ENCODE assay signal across 8 cellular contexts in the genomic region with DNA sequence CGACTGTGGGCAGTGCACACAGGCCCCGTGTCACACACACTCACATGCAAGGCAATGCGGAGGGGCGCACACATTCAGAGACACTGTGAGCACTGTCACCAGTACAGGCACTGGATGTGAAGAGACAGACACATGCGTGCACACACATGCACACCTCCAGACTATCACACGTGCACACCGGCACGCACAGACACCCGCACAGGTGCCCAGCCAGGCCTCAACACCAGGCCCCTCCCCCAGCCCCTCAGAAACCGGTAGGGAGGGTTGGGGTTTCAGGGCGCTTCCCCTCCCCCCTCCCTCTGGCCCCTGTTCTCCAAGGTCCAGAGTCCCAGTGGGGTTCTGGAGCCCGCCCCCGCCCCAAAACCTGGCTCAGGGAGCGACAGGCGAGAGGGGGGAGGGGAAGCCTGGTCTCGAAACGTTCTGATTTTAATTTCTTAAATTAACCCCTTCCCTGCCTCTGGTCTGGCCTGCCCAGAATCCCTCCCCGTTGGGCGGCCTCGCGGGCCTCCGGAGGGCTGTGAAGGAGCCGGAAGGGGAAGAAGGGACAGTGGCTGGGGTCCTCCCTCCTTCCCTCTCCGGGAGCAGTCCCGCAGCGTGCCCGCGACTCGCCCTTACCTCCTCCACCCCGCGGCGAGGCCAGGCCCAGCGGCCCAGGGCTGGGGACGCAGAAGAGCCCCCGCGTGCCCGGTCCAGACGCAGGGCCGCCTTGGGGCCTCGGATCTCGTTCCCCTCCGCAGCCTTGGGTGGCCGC. TPM values are rescaled to one million over a fixed set of nuclear protein-coding genes. Genes with fewer than 3 reads are reported as not detected.
A peak's percentile ranks its signal among the peaks of the same experiment; 100 is the strongest.
DNase-seq lines count a peak whose midpoint lies in the region; ATAC-seq and TF ChIP-seq lines count a peak whose summit lies in the region.

No MANE protein-coding gene starts in this region.

- in situ Hi-C loops in ACHN (cut with HindIII; ENCODE audit: low pct_ligation_motif_present, low pct_unique_long_range_greater_than_20kb, low sequenced_read_pairs) = no loop called here

- peak; percentile 4 for ATAC-seq in GM18858 (IDR thresholded peaks at IDR 0.05; ENCODE audit: unreplicated experiment)
- ATAC-seq in HG03097 (IDR thresholded peaks at IDR 0.05; ENCODE audit: low FRiP score, unreplicated experiment) = peak; percentile 10
- ATAC-seq in T-cell (replicated peaks in 1 of 4) = peak; percentile 7 to 39 (median 33)

- H3K27ac Mint-ChIP-seq in T-cell = peak overlapping the region in 1 of 2 donors; percentile 64
- H3K27ac Mint-ChIP-seq in endothelial cell (ENCODE audit: unreplicated experiment) = no peak overlapping the region
- no peak overlapping the region for H3K27ac Mint-ChIP-seq in nephron

- H3K36me3 Mint-ChIP-seq in T-cell (peaks cover 8% of the 10 kb centered on the region), endothelial cell (ENCODE audit: low read depth, unreplicated experiment) (no peaks in the 10 kb centered on the region), nephron (ENCODE audit: low read depth) (no peaks in the 10 kb centered on the region)

- H3K4me3 Mint-ChIP-seq in T-cell (peak overlapping the region; percentile 76 to 84 (median 79)), endothelial cell (ENCODE audit: unreplicated experiment) (peak overlapping the region; percentile 84), nephron (peak overlapping the region; percentile 77 to 86 (median 82))

- peaks cover 5 to 6% of the 10 kb centered on the region in 2 donors for H3K27me3 Mint-ChIP-seq in T-cell
- H3K27me3 Mint-ChIP-seq in endothelial cell (ENCODE audit: unreplicated experiment) = peaks cover 17% of the 10 kb centered on the region
- H3K27me3 Mint-ChIP-seq in nephron (ENCODE audit: low read depth) = peaks cover 61% of the 10 kb centered on the region

- peaks cover 11 to 23% (median 19%) of the 10 kb centered on the region in 3 donors for H3K4me1 Mint-ChIP-seq in T-cell
- no peaks in the 10 kb centered on the region for H3K4me1 Mint-ChIP-seq in endothelial cell (ENCODE audit: unreplicated experiment)
- no peaks in the 10 kb centered on the region for H3K4me1 Mint-ChIP-seq in nephron

- POLR2A ChIA-PET in T-cell (lab: Charles Lee) = no interaction called here

- DNase-seq in ACHN (peak; percentile 14), T-cell (peak in 1 of 34 experiments; percentile 4), endothelial cell (ENCODE audit: low spot score) (no peak), HuH-7 (ENCODE audit: low spot score) (no peak)
- no peak for DNase-seq in stimulated activated naive CD4-positive, alpha-beta T cell treated with Interleukin-2 at 50 U/mL for 16 hours (lab: John Stamatoyannopoulos, UW)

- CTCF ChIA-PET in T-cell (lab: Charles Lee) = interaction anchor here in 1 of 2 donors (0.8 kb wide), 1 partner anchor 102 kb away, joined by 3 read pairs; the partner anchor contains the start of gene ALMS1

- H3K9me3 Mint-ChIP-seq in T-cell = no peaks in the 10 kb centered on the region
- H3K9me3 Mint-ChIP-seq in endothelial cell (ENCODE audit: unreplicated experiment) = no peaks in the 10 kb centered on the region
- no peaks in the 10 kb centered on the region for H3K9me3 Mint-ChIP-seq in nephron

- no peak for TF ChIP-seq CTCF in endothelial cell (IDR thresholded peaks at IDR 0.05; ENCODE audit: unreplicated experiment)
- no peak for TF ChIP-seq CTCF in nephron (IDR thresholded peaks at IDR 0.05; ENCODE audit: unreplicated experiment in 3 of 3)

RNA-seq across cellular contexts. Expression of gene FBXO41, which starts 0.6 kb away (rescaled TPM):
- 10 to 100 TPM; 17.6 to 23.7 (median 19.6) TPM for total RNA-seq in T-cell
- 2.1 TPM for total RNA-seq in endothelial cell (ENCODE audit: unreplicated experiment)

RNA-seq across cellular contexts. Expression of gene EGR4, which starts 9.6 kb away (rescaled TPM):
- total RNA-seq in T-cell (under 1 TPM in 4 of 5 donors, not detected in 1; 0.09 to 0.35 (median 0.19) TPM), endothelial cell (ENCODE audit: unreplicated experiment) (0.15 TPM)

RNA-seq across cellular contexts. Expression of gene CCT7, which starts 49.6 kb away (rescaled TPM):
- 100 to 1,000 TPM; 120 to 210 (median 193) TPM for total RNA-seq in T-cell
- total RNA-seq in endothelial cell (ENCODE audit: unreplicated experiment) = 183 TPM

RNA-seq across cellular contexts. Expression of gene PRADC1, which starts 50.7 kb away (rescaled TPM):
- 1 to 10 TPM; 6.1 to 9.9 (median 6.4) TPM for total RNA-seq in T-cell
- total RNA-seq in endothelial cell (ENCODE audit: unreplicated experiment) = 24.1 TPM
